Comparison of ENCODE assay signal across 1 cellular context in the genomic region with DNA sequence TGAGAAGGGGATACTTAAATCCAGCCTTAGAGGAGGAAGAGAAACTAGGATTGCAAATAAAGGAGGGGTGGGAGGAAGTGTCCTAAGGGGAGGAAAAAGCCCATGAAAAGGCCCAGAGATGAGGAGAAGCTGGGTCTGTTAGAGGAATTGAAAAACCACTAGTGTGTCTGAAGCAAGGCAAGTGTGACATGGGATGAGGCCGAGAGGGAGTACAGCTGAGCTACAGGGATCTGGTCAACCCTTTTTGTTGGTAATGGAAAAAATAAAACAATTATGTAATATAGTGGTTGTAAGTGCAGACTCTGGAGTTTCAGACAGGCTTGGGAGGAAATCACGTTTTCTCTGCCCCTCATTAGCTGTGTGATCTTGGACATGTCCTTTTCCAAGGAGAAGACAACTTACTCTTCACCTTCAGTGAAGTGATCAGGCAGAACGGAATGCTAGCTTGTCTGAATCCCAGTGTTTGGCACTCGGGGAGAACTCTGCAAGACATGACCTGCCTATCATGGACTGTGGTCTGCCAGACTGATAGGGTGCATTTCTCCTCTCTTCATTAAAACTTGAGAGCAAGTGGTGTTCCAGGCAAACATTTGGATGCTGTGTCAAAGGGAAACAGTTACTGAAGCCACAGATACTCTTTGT.
TF ChIP-seq lines count a peak whose summit lies in the region.

No MANE protein-coding gene starts in this region.

TF ChIP-seq in HepG2, 621 proteins besides CTCF, POLR2A, EP300 and RAD21:
- TF ChIP-seq HOXA5 (CRISPR knock-in tag; IDR thresholded peaks at IDR 0.05) (no peak), IKZF4 (CRISPR knock-in tag; IDR thresholded peaks at IDR 0.05; ENCODE audit: borderline replicate concordance, low read depth, not compliant biosample characterization) (no peak), ZNF775 (CRISPR knock-in tag; IDR thresholded peaks at IDR 0.05; ENCODE audit: borderline replicate concordance) (no peak), ETV5 (CRISPR knock-in tag; IDR thresholded peaks at IDR 0.05; ENCODE audit: borderline replicate concordance) (no peak), TBP (CRISPR knock-in tag; IDR thresholded peaks at IDR 0.05) (no peak), ADNP (CRISPR knock-in tag; IDR thresholded peaks at IDR 0.05) (no peak), GATAD2A (CRISPR knock-in tag; IDR thresholded peaks at IDR 0.05) (no peak)
- TF ChIP-seq, protein P1, sequence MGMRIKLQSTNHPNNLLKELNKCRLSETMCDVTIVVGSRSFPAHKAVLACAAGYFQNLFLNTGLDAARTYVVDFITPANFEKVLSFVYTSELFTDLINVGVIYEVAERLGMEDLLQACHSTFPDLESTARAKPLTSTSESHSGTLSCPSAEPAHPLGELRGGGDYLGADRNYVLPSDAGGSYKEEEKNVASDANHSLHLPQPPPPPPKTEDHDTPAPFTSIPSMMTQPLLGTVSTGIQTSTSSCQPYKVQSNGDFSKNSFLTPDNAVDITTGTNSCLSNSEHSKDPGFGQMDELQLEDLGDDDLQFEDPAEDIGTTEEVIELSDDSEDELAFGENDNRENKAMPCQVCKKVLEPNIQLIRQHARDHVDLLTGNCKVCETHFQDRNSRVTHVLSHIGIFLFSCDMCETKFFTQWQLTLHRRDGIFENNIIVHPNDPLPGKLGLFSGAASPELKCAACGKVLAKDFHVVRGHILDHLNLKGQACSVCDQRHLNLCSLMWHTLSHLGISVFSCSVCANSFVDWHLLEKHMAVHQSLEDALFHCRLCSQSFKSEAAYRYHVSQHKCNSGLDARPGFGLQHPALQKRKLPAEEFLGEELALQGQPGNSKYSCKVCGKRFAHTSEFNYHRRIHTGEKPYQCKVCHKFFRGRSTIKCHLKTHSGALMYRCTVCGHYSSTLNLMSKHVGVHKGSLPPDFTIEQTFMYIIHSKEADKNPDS (CRISPR knock-in tag; IDR thresholded peaks at IDR 0.05), result no peak
- TF ChIP-seq, protein P2, sequence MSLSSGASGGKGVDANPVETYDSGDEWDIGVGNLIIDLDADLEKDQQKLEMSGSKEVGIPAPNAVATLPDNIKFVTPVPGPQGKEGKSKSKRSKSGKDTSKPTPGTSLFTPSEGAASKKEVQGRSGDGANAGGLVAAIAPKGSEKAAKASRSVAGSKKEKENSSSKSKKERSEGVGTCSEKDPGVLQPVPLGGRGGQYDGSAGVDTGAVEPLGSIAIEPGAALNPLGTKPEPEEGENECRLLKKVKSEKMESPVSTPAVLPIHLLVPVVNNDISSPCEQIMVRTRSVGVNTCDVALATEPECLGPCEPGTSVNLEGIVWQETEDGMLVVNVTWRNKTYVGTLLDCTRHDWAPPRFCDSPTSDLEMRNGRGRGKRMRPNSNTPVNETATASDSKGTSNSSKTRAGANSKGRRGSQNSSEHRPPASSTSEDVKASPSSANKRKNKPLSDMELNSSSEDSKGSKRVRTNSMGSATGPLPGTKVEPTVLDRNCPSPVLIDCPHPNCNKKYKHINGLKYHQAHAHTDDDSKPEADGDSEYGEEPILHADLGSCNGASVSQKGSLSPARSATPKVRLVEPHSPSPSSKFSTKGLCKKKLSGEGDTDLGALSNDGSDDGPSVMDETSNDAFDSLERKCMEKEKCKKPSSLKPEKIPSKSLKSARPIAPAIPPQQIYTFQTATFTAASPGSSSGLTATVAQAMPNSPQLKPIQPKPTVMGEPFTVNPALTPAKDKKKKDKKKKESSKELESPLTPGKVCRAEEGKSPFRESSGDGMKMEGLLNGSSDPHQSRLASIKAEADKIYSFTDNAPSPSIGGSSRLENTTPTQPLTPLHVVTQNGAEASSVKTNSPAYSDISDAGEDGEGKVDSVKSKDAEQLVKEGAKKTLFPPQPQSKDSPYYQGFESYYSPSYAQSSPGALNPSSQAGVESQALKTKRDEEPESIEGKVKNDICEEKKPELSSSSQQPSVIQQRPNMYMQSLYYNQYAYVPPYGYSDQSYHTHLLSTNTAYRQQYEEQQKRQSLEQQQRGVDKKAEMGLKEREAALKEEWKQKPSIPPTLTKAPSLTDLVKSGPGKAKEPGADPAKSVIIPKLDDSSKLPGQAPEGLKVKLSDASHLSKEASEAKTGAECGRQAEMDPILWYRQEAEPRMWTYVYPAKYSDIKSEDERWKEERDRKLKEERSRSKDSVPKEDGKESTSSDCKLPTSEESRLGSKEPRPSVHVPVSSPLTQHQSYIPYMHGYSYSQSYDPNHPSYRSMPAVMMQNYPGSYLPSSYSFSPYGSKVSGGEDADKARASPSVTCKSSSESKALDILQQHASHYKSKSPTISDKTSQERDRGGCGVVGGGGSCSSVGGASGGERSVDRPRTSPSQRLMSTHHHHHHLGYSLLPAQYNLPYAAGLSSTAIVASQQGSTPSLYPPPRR (CRISPR knock-in tag; IDR thresholded peaks at IDR 0.05; ENCODE audit: borderline replicate concordance), result no peak
- TF ChIP-seq, protein P3, sequence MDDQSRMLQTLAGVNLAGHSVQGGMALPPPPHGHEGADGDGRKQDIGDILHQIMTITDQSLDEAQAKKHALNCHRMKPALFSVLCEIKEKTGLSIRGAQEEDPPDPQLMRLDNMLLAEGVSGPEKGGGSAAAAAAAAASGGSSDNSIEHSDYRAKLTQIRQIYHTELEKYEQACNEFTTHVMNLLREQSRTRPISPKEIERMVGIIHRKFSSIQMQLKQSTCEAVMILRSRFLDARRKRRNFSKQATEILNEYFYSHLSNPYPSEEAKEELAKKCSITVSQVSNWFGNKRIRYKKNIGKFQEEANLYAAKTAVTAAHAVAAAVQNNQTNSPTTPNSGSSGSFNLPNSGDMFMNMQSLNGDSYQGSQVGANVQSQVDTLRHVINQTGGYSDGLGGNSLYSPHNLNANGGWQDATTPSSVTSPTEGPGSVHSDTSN (CRISPR knock-in tag; IDR thresholded peaks at IDR 0.05; ENCODE audit: borderline replicate concordance), result no peak
